8 cellular contexts compared by ENCODE assay signal in genomic region chr3:31980530-31981205, GRCh38. TPM values are rescaled to one million over a fixed set of nuclear protein-coding genes. Genes with fewer than 3 reads are reported as not detected.
DNase-seq lines count a peak whose midpoint lies in the region; ATAC-seq, FAIRE-seq and TF ChIP-seq lines count a peak whose summit lies in the region.

No MANE protein-coding gene starts in this region.

- no peak overlapping the region for H3K27ac Mint-ChIP-seq in immature natural killer cell

- peaks cover 10 to 15% of the 10 kb centered on the region in 2 donors for H3K4me1 Mint-ChIP-seq in immature natural killer cell

- H3K27me3 ChIP-seq in brain microvascular endothelial cell (replicated peaks): no peaks in the 10 kb centered on the region
- H3K27me3 ChIP-seq in small intestine (ENCODE audit: control insufficient read depth in 2 of 2, insufficient read depth in 2 of 2, low read length in 2 of 2): no peaks in the 10 kb centered on the region

- 0 to 1% (median 1%) methylated on average over 35 to 66 of the region's 66 CpGs for WGBS in small intestine, 3 donors

- peak; percentile 6 for TF ChIP-seq CTCF in brain microvascular endothelial cell (IDR thresholded peaks at IDR 0.05; ENCODE audit: low read depth, low read length, missing control alignments)

- peaks cover 0 to 2% (median 0%) of the 10 kb centered on the region in 6 donors for H3K9me3 Mint-ChIP-seq in immature natural killer cell

- in situ Hi-C loops in brain microvascular endothelial cell (cut with HindIII; ENCODE audit: low pct_ligation_motif_present, low sequenced_read_pairs): no loop called here

- DNase-seq in activated gamma-delta T cell treated with Interleukin-2 at 50 U/mL for 16 hours (peak; percentile 22), activated gamma-delta T cell (lab: John Stamatoyannopoulos, UW) (no peak), HuH-7.5 (ENCODE audit: low spot score) (peak; percentile 73), T follicular helper cell (ENCODE audit: low read depth) (peak; percentile 14), brain microvascular endothelial cell (no peak), immature natural killer cell (peak; percentile 6 to 13 (median 7)), small intestine (peak; percentile 78)

- no peaks in the 10 kb centered on the region for H3K36me3 Mint-ChIP-seq in immature natural killer cell

- peaks cover 0 to 2% of the 10 kb centered on the region in 2 donors for H3K4me1 ChIP-seq in small intestine (ENCODE audit: control insufficient read depth in 2 of 2, insufficient read depth in 1 of 2, low read depth in 1 of 2, low read length in 1 of 2)

- H3K9me3 ChIP-seq in small intestine (ENCODE audit: control insufficient read depth, low read depth): no peaks in the 10 kb centered on the region

- peak overlapping the region; percentile 86 for H3K4me3 ChIP-seq in brain microvascular endothelial cell (ENCODE audit: low read depth, low read length)
- peak overlapping the region; percentile 73 to 74 for H3K4me3 ChIP-seq in small intestine (ENCODE audit: low read depth in 1 of 2, low read length in 2 of 2)

- H3K27me3 Mint-ChIP-seq in immature natural killer cell (ENCODE audit: low read depth in 3 of 3): peaks cover 13 to 25% (median 19%) of the 10 kb centered on the region in 3 donors

- no peak for ATAC-seq in HG03039 (IDR thresholded peaks at IDR 0.05; ENCODE audit: unreplicated experiment)

- no peak for FAIRE-seq in small intestine (lab: Jason Lieb, UNC)

- no peaks in the 10 kb centered on the region for H3K36me3 ChIP-seq in brain microvascular endothelial cell (replicated peaks)
- no peaks in the 10 kb centered on the region for H3K36me3 ChIP-seq in small intestine (ENCODE audit: control insufficient read depth in 2 of 2, insufficient read depth in 2 of 2, low read length in 2 of 2)

- H3K27ac ChIP-seq in brain microvascular endothelial cell: peak overlapping the region; percentile 66
- peak overlapping the region; percentile 86 to 96 for H3K27ac ChIP-seq in small intestine (ENCODE audit: low read depth in 1 of 2, low read length in 1 of 2)

- peak overlapping the region; percentile 34 to 71 (median 47) for H3K4me3 Mint-ChIP-seq in immature natural killer cell

RNA-seq across cellular contexts. Expression of gene OSBPL10, which starts 0.4 kb away (rescaled TPM):
- polyA plus RNA-seq in immature natural killer cell (under 1 TPM in 2 of 3 donors, not detected in 1; 0.19 to 0.50 TPM), small intestine (1 to 10 TPM; 1.4 to 4.5 (median 3.1) TPM)

RNA-seq across cellular contexts. Expression of gene ZNF860, which starts 0.9 kb away (rescaled TPM):
- polyA plus RNA-seq in immature natural killer cell (not detected), small intestine (under 1 TPM in 2 of 3 donors, not detected in 1; 0.27 to 0.31 TPM)

Comparison
In these comparisons a context has a peak if more than half of its experiments do, and no peak if none do; other contexts are left out.
1. DNase-seq: peak in activated gamma-delta T cell treated with Interleukin-2 at 50 U/mL for 16 hours (single experiment), HuH-7.5 (single experiment), T follicular helper cell (single experiment), immature natural killer cell (3 of 3) and small intestine (single experiment); none in activated gamma-delta T cell (single experiment) and brain microvascular endothelial cell (single experiment).